In the genomic region with DNA sequence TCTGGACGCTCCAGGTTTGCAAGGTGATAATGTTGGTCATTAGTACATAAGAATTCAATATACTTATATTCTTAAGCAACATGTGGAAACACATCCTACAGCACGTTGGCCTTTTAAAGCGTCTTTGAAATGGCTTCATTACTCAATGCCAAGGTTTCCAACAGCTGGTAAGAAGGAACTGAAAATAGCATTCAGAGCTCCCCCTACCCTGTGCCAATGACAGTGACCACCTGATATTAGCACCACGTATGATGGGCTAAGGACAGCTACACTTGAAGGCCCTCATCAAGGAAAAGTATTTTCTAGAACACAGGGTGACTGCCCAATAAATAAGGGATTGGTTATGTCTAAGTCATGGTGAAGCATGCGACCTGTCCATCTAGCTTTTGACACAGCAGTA, we compare ENCODE assay signal across 1 cellular context.
TF ChIP-seq lines count a peak whose summit lies in the region.

No MANE protein-coding gene starts in this region.

TF ChIP-seq in SK-N-SH, 30 proteins besides CTCF, POLR2A, EP300 and RAD21 (continued from another document):
- no peak for TF ChIP-seq GABPA (IDR thresholded peaks at IDR 0.05; ENCODE audit: low read depth)
- TF ChIP-seq TAF1 (IDR thresholded peaks at IDR 0.05; ENCODE audit: borderline replicate concordance, low read depth, low read length), result no peak
- TF ChIP-seq, protein P1, sequence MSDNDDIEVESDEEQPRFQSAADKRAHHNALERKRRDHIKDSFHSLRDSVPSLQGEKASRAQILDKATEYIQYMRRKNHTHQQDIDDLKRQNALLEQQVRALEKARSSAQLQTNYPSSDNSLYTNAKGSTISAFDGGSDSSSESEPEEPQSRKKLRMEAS (IDR thresholded peaks at IDR 0.05; ENCODE audit: low read depth), result no peak
- TF ChIP-seq RXRA (IDR thresholded peaks at IDR 0.05; ENCODE audit: borderline replicate concordance, low read depth), result no peak
- no peak for TF ChIP-seq SIN3A (IDR thresholded peaks at IDR 0.05; ENCODE audit: borderline replicate concordance, low read depth, low read length)
- TF ChIP-seq SMC3 (IDR thresholded peaks at IDR 0.05; ENCODE audit: low read depth, low read length), result no peak
- TF ChIP-seq, protein P2, sequence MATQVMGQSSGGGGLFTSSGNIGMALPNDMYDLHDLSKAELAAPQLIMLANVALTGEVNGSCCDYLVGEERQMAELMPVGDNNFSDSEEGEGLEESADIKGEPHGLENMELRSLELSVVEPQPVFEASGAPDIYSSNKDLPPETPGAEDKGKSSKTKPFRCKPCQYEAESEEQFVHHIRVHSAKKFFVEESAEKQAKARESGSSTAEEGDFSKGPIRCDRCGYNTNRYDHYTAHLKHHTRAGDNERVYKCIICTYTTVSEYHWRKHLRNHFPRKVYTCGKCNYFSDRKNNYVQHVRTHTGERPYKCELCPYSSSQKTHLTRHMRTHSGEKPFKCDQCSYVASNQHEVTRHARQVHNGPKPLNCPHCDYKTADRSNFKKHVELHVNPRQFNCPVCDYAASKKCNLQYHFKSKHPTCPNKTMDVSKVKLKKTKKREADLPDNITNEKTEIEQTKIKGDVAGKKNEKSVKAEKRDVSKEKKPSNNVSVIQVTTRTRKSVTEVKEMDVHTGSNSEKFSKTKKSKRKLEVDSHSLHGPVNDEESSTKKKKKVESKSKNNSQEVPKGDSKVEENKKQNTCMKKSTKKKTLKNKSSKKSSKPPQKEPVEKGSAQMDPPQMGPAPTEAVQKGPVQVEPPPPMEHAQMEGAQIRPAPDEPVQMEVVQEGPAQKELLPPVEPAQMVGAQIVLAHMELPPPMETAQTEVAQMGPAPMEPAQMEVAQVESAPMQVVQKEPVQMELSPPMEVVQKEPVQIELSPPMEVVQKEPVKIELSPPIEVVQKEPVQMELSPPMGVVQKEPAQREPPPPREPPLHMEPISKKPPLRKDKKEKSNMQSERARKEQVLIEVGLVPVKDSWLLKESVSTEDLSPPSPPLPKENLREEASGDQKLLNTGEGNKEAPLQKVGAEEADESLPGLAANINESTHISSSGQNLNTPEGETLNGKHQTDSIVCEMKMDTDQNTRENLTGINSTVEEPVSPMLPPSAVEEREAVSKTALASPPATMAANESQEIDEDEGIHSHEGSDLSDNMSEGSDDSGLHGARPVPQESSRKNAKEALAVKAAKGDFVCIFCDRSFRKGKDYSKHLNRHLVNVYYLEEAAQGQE (IDR thresholded peaks at IDR 0.05; ENCODE audit: low read depth, low read length), result no peak
- no peak for TF ChIP-seq MXI1 (IDR thresholded peaks at IDR 0.05; ENCODE audit: low read depth, low read length)
- TF ChIP-seq, protein P3, sequence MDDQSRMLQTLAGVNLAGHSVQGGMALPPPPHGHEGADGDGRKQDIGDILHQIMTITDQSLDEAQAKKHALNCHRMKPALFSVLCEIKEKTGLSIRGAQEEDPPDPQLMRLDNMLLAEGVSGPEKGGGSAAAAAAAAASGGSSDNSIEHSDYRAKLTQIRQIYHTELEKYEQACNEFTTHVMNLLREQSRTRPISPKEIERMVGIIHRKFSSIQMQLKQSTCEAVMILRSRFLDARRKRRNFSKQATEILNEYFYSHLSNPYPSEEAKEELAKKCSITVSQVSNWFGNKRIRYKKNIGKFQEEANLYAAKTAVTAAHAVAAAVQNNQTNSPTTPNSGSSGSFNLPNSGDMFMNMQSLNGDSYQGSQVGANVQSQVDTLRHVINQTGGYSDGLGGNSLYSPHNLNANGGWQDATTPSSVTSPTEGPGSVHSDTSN (IDR thresholded peaks at IDR 0.05), result no peak
- no peak for TF ChIP-seq JUND (IDR thresholded peaks at IDR 0.05)
- no peak for TF ChIP-seq FOXJ3 (CRISPR knock-in tag; IDR thresholded peaks at IDR 0.05)
- no peak for TF ChIP-seq TEAD4 (IDR thresholded peaks at IDR 0.05; ENCODE audit: borderline replicate concordance, insufficient read depth)
